ENCODE assay signal across 15 cellular contexts in genomic region chr19:17902701-17903100, GRCh38. TPM values are rescaled to one million over a fixed set of nuclear protein-coding genes. Genes with fewer than 3 reads are reported as not detected.
A peak's percentile ranks its signal among the peaks of the same experiment; 100 is the strongest.
DNase-seq lines count a peak whose midpoint lies in the region; ATAC-seq and TF ChIP-seq lines count a peak whose summit lies in the region.
"Had no signal": no experiment of that assay in that cellular context is flagged by ENCODE, and none has a peak within 500 bp of the region (broad histone marks: within the 10 kb centered on the region; RNA-seq: fewer than 3 reads in every experiment).

No MANE protein-coding gene starts in this region.

- H3K4me1 Mint-ChIP-seq in HFFc6 (ENCODE audit: low read depth): peaks cover 7% of the 10 kb centered on the region

- no peak for ATAC-seq in HG02852 (IDR thresholded peaks at IDR 0.05; ENCODE audit: unreplicated experiment)
- ATAC-seq in heart left ventricle: no peak

- peaks cover 7% of the 10 kb centered on the region for H3K27me3 Mint-ChIP-seq in HFFc6 (ENCODE audit: insufficient read depth)

- H3K36me3 Mint-ChIP-seq in HFFc6 (ENCODE audit: low read depth): no peaks in the 10 kb centered on the region

- no peaks in the 10 kb centered on the region for H3K4me1 ChIP-seq in heart left ventricle

- peak overlapping the region; percentile 30; the same call in 1 of the 2 replicates for H3K4me3 Mint-ChIP-seq in HFFc6
- H3K4me3 Mint-ChIP-seq: activated T-cell treated with anti-CD3 and anti-CD28 coated beads, Interleukin-2, amount 50 U/mL, for 24 hours had no signal

- DNase-seq in BJ (ENCODE audit: low read depth): peak; percentile 12
- peak; percentile 29 for DNase-seq in HFFc6
- peak; percentile 81 for DNase-seq in WERI-Rb-1
- peak; percentile 72 for DNase-seq in fibroblast of villous mesenchyme (ENCODE audit: low read depth)
- no peak for DNase-seq in DMS53 treated with DMSO at 0.1 percent for 48 hours (lab: John Stamatoyannopoulos, UW; ENCODE audit: unreplicated experiment)
- DNase-seq in heart left ventricle: no peak
- DNase-seq in NCI-H1048 (lab: John Stamatoyannopoulos, UW): no peak
- DNase-seq: activated T-cell treated with anti-CD3 and anti-CD28 coated beads, Interleukin-2, amount 50 U/mL, for 24 hours; anterior cingulate cortex; KG1; NCI-H2227 treated with DMSO at 0.1 percent for 48 hours; Right ventricle myocardium superior had no signal

- peak overlapping the region; percentile 58 for H3K27ac Mint-ChIP-seq in HFFc6
- H3K27ac Mint-ChIP-seq: activated T-cell treated with anti-CD3 and anti-CD28 coated beads, Interleukin-2, amount 50 U/mL, for 24 hours had no signal

- H3K9me3 ChIP-seq in WERI-Rb-1 (ENCODE audit: severe bottlenecking): peaks cover 32% of the 10 kb centered on the region
- H3K9me3 ChIP-seq in heart left ventricle: peaks cover 0 to 5% (median under 1%) of the 10 kb centered on the region in 12 donors

- no peaks in the 10 kb centered on the region for H3K36me3 ChIP-seq in BJ (ENCODE audit: control insufficient read depth, insufficient read depth, low read length)
- no peaks in the 10 kb centered on the region for H3K36me3 ChIP-seq in WERI-Rb-1
- H3K36me3 ChIP-seq in heart left ventricle: no peaks in the 10 kb centered on the region

- TF ChIP-seq POLR2A in heart left ventricle (IDR thresholded peaks at IDR 0.05): no peak

- CTCF ChIA-PET in BJ (lab: Yijun Ruan, JAX): no interaction called here

- H3K27ac ChIP-seq in WERI-Rb-1 (peak overlapping the region; percentile 71), heart left ventricle (no peak overlapping the region)
- H3K27ac ChIP-seq: VCaP had no signal

- TF ChIP-seq CTCF in BJ (IDR thresholded peaks at IDR 0.05; ENCODE audit: insufficient read depth, low read depth, low read length): no peak
- no peak for TF ChIP-seq CTCF in HFFc6 (IDR thresholded peaks at IDR 0.05)
- TF ChIP-seq CTCF in WERI-Rb-1 (IDR thresholded peaks at IDR 0.05; ENCODE audit: low read depth, low read length): no peak
- TF ChIP-seq CTCF in fibroblast of villous mesenchyme (IDR thresholded peaks at IDR 0.05; ENCODE audit: insufficient read depth, low read depth, low read length): no peak
- no peak for TF ChIP-seq CTCF in heart left ventricle (IDR thresholded peaks at IDR 0.05)

- H3K4me3 ChIP-seq in BJ (ENCODE audit: low read depth, low read length) (no peak overlapping the region), WERI-Rb-1 (ENCODE audit: low read depth, low read length) (no peak overlapping the region), fibroblast of villous mesenchyme (ENCODE audit: low read depth, low read length) (no peak overlapping the region), heart left ventricle (no peak overlapping the region)

- H3K27me3 ChIP-seq in BJ (ENCODE audit: control insufficient read depth, insufficient read depth, low read length): peaks cover 2% of the 10 kb centered on the region; the same call in 1 of the 2 replicates
- H3K27me3 ChIP-seq in WERI-Rb-1 (ENCODE audit: insufficient read depth, low read depth, severe bottlenecking): no peaks in the 10 kb centered on the region
- H3K27me3 ChIP-seq in heart left ventricle: peaks cover 0 to 34% (median 3%) of the 10 kb centered on the region in 9 donors

- 51 to 75% (median 65%) methylated on average over 6 of the region's 6 CpGs for WGBS in heart left ventricle, 4 donors

- POLR2A ChIA-PET in BJ (lab: Charles Lee): no interaction called here

- intact Hi-C loops in heart left ventricle (cut with DNase I): no loop called here

- H3K9me3 Mint-ChIP-seq in HFFc6: no peaks in the 10 kb centered on the region
- H3K9me3 Mint-ChIP-seq: activated T-cell treated with anti-CD3 and anti-CD28 coated beads, Interleukin-2, amount 50 U/mL, for 24 hours had no signal

RNA-seq across cellular contexts. Expression of gene CCDC124, which starts 30.1 kb away (rescaled TPM):
- polyA plus RNA-seq in BJ (2011; rRNA removed) (37.6 and 40.8 TPM in 2 replicates), heart left ventricle (100 to 1,000 TPM; 157 to 195 TPM)
- polyA minus RNA-seq in BJ (2011; rRNA and poly(A)+ RNA removed): 4.8 and 6.7 TPM in 2 replicates
- 100 to 1,000 TPM in 4 of 6 experiments, 10 to 100 TPM in 2; 86.3 to 115 (median 103) TPM for total RNA-seq in HFFc6 (2021; fragmentation: NEBNext Ultra II Directional; extraction: Animal tissue kit (Norgen Biotek cat#: 25700))
- total RNA-seq in fibroblast of villous mesenchyme (22.9 and 25.1 TPM in 2 replicates), heart left ventricle (100 to 1,000 TPM in 1 of 9 donors, 10 to 100 TPM in 8; 45.4 to 115 (median 66.1) TPM)

RNA-seq across cellular contexts. Expression of gene SLC5A5, which starts 31.0 kb away (rescaled TPM):
- not detected in 2 replicates for polyA plus RNA-seq in BJ (2011; rRNA removed)
- not detected in 2 replicates for polyA minus RNA-seq in BJ (2011; rRNA and poly(A)+ RNA removed)
- not detected for total RNA-seq in HFFc6 (2021; fragmentation: NEBNext Ultra II Directional; extraction: Animal tissue kit (Norgen Biotek cat#: 25700))
- total RNA-seq in fibroblast of villous mesenchyme: not detected in 2 replicates
- not detected for total RNA-seq in heart left ventricle
- polyA plus RNA-seq in heart left ventricle: not detected
- total RNA-seq: endothelial cell of umbilical vein, Right ventricle myocardium superior had no signal
- polyA plus RNA-seq: endothelial cell of umbilical vein had no signal

RNA-seq across cellular contexts. Expression of gene RPL18A, which starts 43.0 kb away (rescaled TPM):
- polyA plus RNA-seq in BJ (2011; rRNA removed) (1,501 and 2,264 TPM in 2 replicates), heart left ventricle (1,000 to 10,000 TPM in 1 of 2 donors, 100 to 1,000 TPM in 1; 787 to 2,031 TPM)
- polyA minus RNA-seq in BJ (2011; rRNA and poly(A)+ RNA removed): 366 and 374 TPM in 2 replicates
- 1,000 to 10,000 TPM; 1,774 to 2,038 (median 1,892) TPM for total RNA-seq in HFFc6 (2021; fragmentation: NEBNext Ultra II Directional; extraction: Animal tissue kit (Norgen Biotek cat#: 25700))
- total RNA-seq in fibroblast of villous mesenchyme (686 and 964 TPM in 2 replicates), heart left ventricle (1,000 to 10,000 TPM in 2 of 9 donors, 100 to 1,000 TPM in 7; 566 to 1,124 (median 752) TPM)

RNA-seq across cellular contexts. Expression of gene JAK3, which starts 54.9 kb away (rescaled TPM):
- polyA plus RNA-seq in BJ (2011; rRNA removed): 3.3 and 6.1 TPM in 2 replicates
- 7.4 and 9.4 TPM in 2 replicates for polyA minus RNA-seq in BJ (2011; rRNA and poly(A)+ RNA removed)
- total RNA-seq in HFFc6 (2021; fragmentation: NEBNext Ultra II Directional; extraction: Animal tissue kit (Norgen Biotek cat#: 25700)): under 1 TPM; 0.30 to 1.00 (median 0.40) TPM
- total RNA-seq in fibroblast of villous mesenchyme: 6.1 and 7.8 TPM in 2 replicates
- total RNA-seq in heart left ventricle: 10 to 100 TPM in 1 of 9 donors, 1 to 10 TPM in 7, under 1 TPM in 1; 0.77 to 29.2 (median 1.8) TPM
- 1 to 10 TPM in 1 of 2 donors, under 1 TPM in 1; 0.99 to 1.1 TPM for polyA plus RNA-seq in heart left ventricle

Comparison
In these comparisons a context has a peak if more than half of its experiments do, and no peak if none do; other contexts are left out.
1. DNase-seq: peak in BJ (single experiment), HFFc6 (single experiment), WERI-Rb-1 (single experiment) and fibroblast of villous mesenchyme (single experiment); none in DMS53 treated with DMSO at 0.1 percent for 48 hours (single experiment), heart left ventricle (0 of 5) and NCI-H1048 (single experiment).